In genomic region chr4:38003628-38004027, GRCh38 we compare ENCODE assay signal across 27 cellular contexts. TPM values are rescaled to one million over a fixed set of nuclear protein-coding genes. Genes with fewer than 3 reads are reported as not detected.
"Had no signal": no experiment of that assay in that cellular context is flagged by ENCODE, and none has a peak within 500 bp of the region (broad histone marks: within the 10 kb centered on the region; RNA-seq: fewer than 3 reads in every experiment).

No MANE protein-coding gene starts in this region.

- H3K4me3 ChIP-seq: cardiac muscle cell, dorsolateral prefrontal cortex, lung, pancreas, tibial artery, vagina had no signal

- H3K36me3 Mint-ChIP-seq: mesothelial cell of epicardium had no signal

- H3K9ac ChIP-seq: SK-N-SH had no signal

- FAIRE-seq: keratinocyte, pancreas had no signal

- H3K36me3 ChIP-seq: cardiac muscle cell, pancreas, tibial artery, vagina had no signal

- H3K4me2 ChIP-seq: SK-N-SH had no signal

- H3K27ac ChIP-seq: cardiac muscle cell, dorsolateral prefrontal cortex, foreskin keratinocyte, pancreas had no signal

- H3K27me3 ChIP-seq: cardiac muscle cell, dorsolateral prefrontal cortex, foreskin keratinocyte, pancreas, tibial artery, vagina had no signal

- DNase-seq: activated B cell treated with CpG ODN at 0.5 μM for 24 hours; activated CD4-positive, alpha-beta memory T cell treated with anti-CD3 and anti-CD28 coated beads for 36 hours; activated CD4-positive, alpha-beta T cell treated with anti-CD3 and anti-CD28 coated beads for 4 hours; activated CD8-positive, alpha-beta memory T cell treated with anti-CD3 and anti-CD28 coated beads, Interleukin-2, amount 10 ng/mL, durations not matched to agents 7 days and 5 days; activated naive CD4-positive, alpha-beta T cell; activated naive CD8-positive, alpha-beta T cell treated with anti-CD3 and anti-CD28 coated beads for 36 hours; activated T-cell treated with anti-CD3 and anti-CD28 coated beads, Interleukin-2, amount 50 U/mL, for 1 hour; amniotic stem cell; dorsolateral prefrontal cortex; endodermal cell; foreskin keratinocyte; hippocampal formation; pancreas; retina; SK-N-SH; stimulated activated CD4-positive, alpha-beta T cell treated with anti-CD3 and anti-CD28 coated beads, Interleukin-4, amount 100 ng/mL, for 1 hour; tibial artery had no signal

- H3K9me3 ChIP-seq: pancreas, SK-N-SH, tibial artery, vagina had no signal

- H3K27me3 Mint-ChIP-seq: activated B cell treated with CpG ODN at 0.5 μM for 24 hours; activated CD4-positive, alpha-beta memory T cell treated with anti-CD3 and anti-CD28 coated beads for 36 hours; activated CD8-positive, alpha-beta memory T cell treated with anti-CD3 and anti-CD28 coated beads, Interleukin-2, amount 10 ng/mL, durations not matched to agents 7 days and 5 days; activated naive CD8-positive, alpha-beta T cell treated with anti-CD3 and anti-CD28 coated beads for 36 hours; activated T-helper 17 cell treated with anti-CD3 and anti-CD28 coated beads, Interleukin-2, amount 50 U/mL, for 72 hours; stimulated activated memory B cell treated with anti-CD40 and anti-IgM and Interleukin-4, amounts not matched to agents 10 μg/mL and 1 μg/mL and 100 μg/mL, for 72 hours had no signal

- H3K27ac Mint-ChIP-seq: activated B cell treated with CpG ODN at 0.5 μM for 24 hours; activated CD4-positive, alpha-beta memory T cell treated with anti-CD3 and anti-CD28 coated beads for 36 hours; activated CD8-positive, alpha-beta memory T cell treated with anti-CD3 and anti-CD28 coated beads, Interleukin-2, amount 10 ng/mL, durations not matched to agents 7 days and 5 days; activated naive CD8-positive, alpha-beta T cell treated with anti-CD3 and anti-CD28 coated beads for 36 hours; activated T-helper 17 cell treated with anti-CD3 and anti-CD28 coated beads, Interleukin-2, amount 50 U/mL, for 72 hours; stimulated activated memory B cell treated with anti-CD40 and anti-IgM and Interleukin-4, amounts not matched to agents 10 μg/mL and 1 μg/mL and 100 μg/mL, for 72 hours; T-helper 2 cell treated with Interferon-gamma antibody and Interleukin-4, amounts not matched to agents 5 μg/mL and 100 μg/mL, for 36 hours had no signal

- H3K9me3 Mint-ChIP-seq: activated B cell treated with CpG ODN at 0.5 μM for 24 hours; activated CD4-positive, alpha-beta memory T cell treated with anti-CD3 and anti-CD28 coated beads for 36 hours; activated naive CD8-positive, alpha-beta T cell treated with anti-CD3 and anti-CD28 coated beads for 36 hours; activated T-helper 17 cell treated with anti-CD3 and anti-CD28 coated beads, Interleukin-2, amount 50 U/mL, for 72 hours; endodermal cell; mesothelial cell of epicardium; stimulated activated memory B cell treated with anti-CD40 and anti-IgM and Interleukin-4, amounts not matched to agents 10 μg/mL and 1 μg/mL and 100 μg/mL, for 72 hours; T-helper 2 cell treated with Interferon-gamma antibody and Interleukin-4, amounts not matched to agents 5 μg/mL and 100 μg/mL, for 36 hours had no signal

- H3K4me1 Mint-ChIP-seq: activated T-helper 17 cell treated with anti-CD3 and anti-CD28 coated beads, Interleukin-2, amount 50 U/mL, for 72 hours had no signal

- ATAC-seq: activated CD8-positive, alpha-beta memory T cell treated with anti-CD3 and anti-CD28 coated beads, Interleukin-2, amount 10 ng/mL, durations not matched to agents 7 days and 5 days; activated T-helper 17 cell treated with anti-CD3 and anti-CD28 coated beads, Interleukin-2, amount 50 U/mL, for 72 hours; left lobe of liver; pancreas; stimulated activated memory B cell treated with anti-CD40 and anti-IgM and Interleukin-4, amounts not matched to agents 10 μg/mL and 1 μg/mL and 100 μg/mL, for 72 hours had no signal

- H3K4me3 Mint-ChIP-seq: activated B cell treated with CpG ODN at 0.5 μM for 24 hours; activated CD4-positive, alpha-beta memory T cell treated with anti-CD3 and anti-CD28 coated beads for 36 hours; activated CD8-positive, alpha-beta memory T cell treated with anti-CD3 and anti-CD28 coated beads, Interleukin-2, amount 10 ng/mL, durations not matched to agents 7 days and 5 days; activated naive CD8-positive, alpha-beta T cell treated with anti-CD3 and anti-CD28 coated beads for 36 hours; activated T-helper 17 cell treated with anti-CD3 and anti-CD28 coated beads, Interleukin-2, amount 50 U/mL, for 72 hours; endodermal cell; mesothelial cell of epicardium; stimulated activated memory B cell treated with anti-CD40 and anti-IgM and Interleukin-4, amounts not matched to agents 10 μg/mL and 1 μg/mL and 100 μg/mL, for 72 hours; T-helper 2 cell treated with Interferon-gamma antibody and Interleukin-4, amounts not matched to agents 5 μg/mL and 100 μg/mL, for 36 hours had no signal

RNA-seq across cellular contexts. Expression of gene PTTG2, which starts 43.4 kb away (rescaled TPM):
- total RNA-seq: activated CD4-positive, alpha-beta memory T cell treated with anti-CD3 and anti-CD28 coated beads for 36 hours; cardiac muscle cell; endodermal cell; foreskin keratinocyte; left lobe of liver; mesothelial cell of epicardium; myocyte had no signal
- polyA plus RNA-seq: cardiac muscle cell, foreskin keratinocyte, keratinocyte, SK-N-SH had no signal
